6 cellular contexts compared by ENCODE assay signal in the genomic region with DNA sequence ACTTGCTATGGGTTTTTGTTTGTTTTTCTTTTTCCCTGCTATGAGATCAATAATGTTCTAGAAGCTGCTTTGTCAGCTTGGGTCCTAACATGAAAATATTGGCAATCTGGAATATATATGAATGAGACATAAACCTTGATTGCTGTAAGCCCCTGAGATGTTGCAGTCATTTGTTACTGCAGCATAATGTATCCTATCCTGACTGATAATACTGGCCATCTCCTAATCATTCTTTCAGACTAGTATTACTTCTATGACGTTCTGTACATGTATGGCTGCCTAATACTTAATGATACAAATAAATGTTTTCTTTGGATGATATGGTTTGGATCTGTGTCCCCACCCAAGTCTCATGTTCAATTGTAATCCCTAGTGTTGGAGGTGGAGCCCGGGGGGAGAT.
"Had no signal": no experiment of that assay in that cellular context is flagged by ENCODE, and none has a peak within 500 bp of the region (broad histone marks: within the 10 kb centered on the region; RNA-seq: fewer than 3 reads in every experiment).

No MANE protein-coding gene starts in this region.

- H3K4me2 ChIP-seq: KMS-11 had no signal

- H3K27ac ChIP-seq: HL-60, KMS-11 had no signal

- DNase-seq: Karpas-422, KBM-7, KG1 had no signal

- FAIRE-seq: HTR-8/SVneo had no signal

- H3K9ac ChIP-seq: KMS-11 had no signal
